ENCODE assay signal across 23 cellular contexts in genomic region chr11:74566386-74566960, GRCh38. TPM values are rescaled to one million over a fixed set of nuclear protein-coding genes. Genes with fewer than 3 reads are reported as not detected.
DNase-seq lines count a peak whose midpoint lies in the region; ATAC-seq, FAIRE-seq and TF ChIP-seq lines count a peak whose summit lies in the region.
"Had no signal": no experiment of that assay in that cellular context is flagged by ENCODE, and none has a peak within 500 bp of the region (broad histone marks: within the 10 kb centered on the region; RNA-seq: fewer than 3 reads in every experiment).

No MANE protein-coding gene starts in this region.

- no peaks in the 10 kb centered on the region for H3K79me2 ChIP-seq in HepG2 (ENCODE audit: insufficient read depth, low read length)

- peaks cover 42% of the 10 kb centered on the region for H3K4me1 Mint-ChIP-seq in Calu3 (ENCODE audit: low read depth, unreplicated experiment)
- H3K4me1 Mint-ChIP-seq in activated naive CD8-positive, alpha-beta T cell treated with anti-CD3 and anti-CD28 coated beads for 36 hours, result no peaks in the 10 kb centered on the region

- TF ChIP-seq CTCF in Calu3 (IDR thresholded peaks at IDR 0.05; ENCODE audit: unreplicated experiment) (no peak), body of pancreas (IDR thresholded peaks at IDR 0.05) (no peak), HepG2 (CRISPR knock-in tag; IDR thresholded peaks at IDR 0.05) (no peak), ovary (IDR thresholded peaks at IDR 0.05) (no peak)

- intact Hi-C loops in Calu3 (cut with micrococcal nuclease; ENCODE audit: unreplicated experiment) (no loop called here), body of pancreas (cut with DNase I) (no loop called here), HepG2 (cut with micrococcal nuclease; ENCODE audit: unreplicated experiment) (no loop called here), ovary (cut with DNase I) (loop anchor here in 1 of 4 donors (10.0 kb wide), 1 partner anchor 112 kb away; no protein-coding TSS in a partner anchor), left cardiac atrium (cut with DNase I) (no loop called here)

- no peak for TF ChIP-seq RAD21 in HepG2 (CRISPR knock-in tag; IDR thresholded peaks at IDR 0.05)

- H4K20me1 ChIP-seq in HepG2 (ENCODE audit: insufficient read depth, low read length), result no peaks in the 10 kb centered on the region
- H4K20me1 ChIP-seq: BLaER1 had no signal

- peak overlapping the region; percentile 39 for H3K27ac Mint-ChIP-seq in Calu3 (ENCODE audit: unreplicated experiment)
- no peak overlapping the region for H3K27ac Mint-ChIP-seq in activated naive CD8-positive, alpha-beta T cell treated with anti-CD3 and anti-CD28 coated beads for 36 hours
- H3K27ac Mint-ChIP-seq: CD8-positive, alpha-beta T cell had no signal

- H3K27me3 Mint-ChIP-seq in Calu3 (ENCODE audit: unreplicated experiment), result no peaks in the 10 kb centered on the region
- no peaks in the 10 kb centered on the region for H3K27me3 Mint-ChIP-seq in activated naive CD8-positive, alpha-beta T cell treated with anti-CD3 and anti-CD28 coated beads for 36 hours

- CTCF ChIA-PET in Calu3 (lab: Charles Lee) (interaction anchor here (0.7 to 2.1 kb wide), 10 partner anchors 20 to 242 kb away, joined by 3 to 12 read pairs (median 5); partner anchors contain the start of gene LIPT2), HepG2 (lab: Yijun Ruan, JAX; ENCODE audit: low intra/inter-chr PET ratio, low total read pairs) (no interaction called here)

- in situ Hi-C loops in HepG2 (cut with HindIII; ENCODE audit: extremely low pct_ligation_motif_present, low pct_unique_long_range_greater_than_20kb), result no loop called here

- H3K4me3 ChIP-seq in body of pancreas (no peak overlapping the region), HepG2 (replicated peaks in 1 of 3; ENCODE audit: insufficient read depth in 1 of 3, low read depth in 2 of 3, low read length in 3 of 3) (no peak overlapping the region; a peak in 1 of 6 replicates), ovary (no peak overlapping the region)
- H3K4me3 ChIP-seq: BLaER1, GM12878, MG63 had no signal

- POLR2A ChIA-PET in HepG2 (lab: Yijun Ruan, JAX), result no interaction called here

- H3K27ac ChIP-seq in body of pancreas (peak overlapping the region in 3 of 4 donors; percentile 37 to 75 (median 70)), HepG2 (ENCODE audit: extremely low read length, insufficient read depth, low read length) (no peak overlapping the region), ovary (no peak overlapping the region)
- H3K27ac ChIP-seq: BLaER1 had no signal

- H3K4me1 ChIP-seq in body of pancreas (peaks cover 52% of the 10 kb centered on the region), HepG2 (ENCODE audit: insufficient read depth, low read length) (peaks cover 29% of the 10 kb centered on the region), ovary (ENCODE audit: insufficient read depth) (no peaks in the 10 kb centered on the region)
- H3K4me1 ChIP-seq: BLaER1 had no signal

- DNase-seq in Calu3, result peak; percentile 12
- DNase-seq in body of pancreas, result peak; percentile 38 to 65 (median 48)
- no peak for DNase-seq in HepG2 (ENCODE audit: low spot score)
- DNase-seq in renal cortical epithelial cell (ENCODE audit: low read depth), result peak; percentile 66
- no peak for DNase-seq in activated naive CD8-positive, alpha-beta T cell treated with anti-CD3 and anti-CD28 coated beads for 36 hours
- no peak for DNase-seq in ovary
- DNase-seq in left cardiac atrium, result no peak
- DNase-seq: 8988T; CD8-positive, alpha-beta T cell; DND-41; Karpas-422; MG63; NCI-H1092; NCI-H146; NCI-H2081; NCI-H526; OCI-M1; SIG-M5 had no signal

- no peak overlapping the region for H3K4me3 Mint-ChIP-seq in Calu3 (ENCODE audit: low read depth, unreplicated experiment)
- H3K4me3 Mint-ChIP-seq in activated naive CD8-positive, alpha-beta T cell treated with anti-CD3 and anti-CD28 coated beads for 36 hours, result no peak overlapping the region
- H3K4me3 Mint-ChIP-seq: CD8-positive, alpha-beta T cell had no signal

- H3K9me3 Mint-ChIP-seq in Calu3 (ENCODE audit: low read depth, unreplicated experiment), result peaks cover 2% of the 10 kb centered on the region
- peaks cover 2% of the 10 kb centered on the region for H3K9me3 Mint-ChIP-seq in activated naive CD8-positive, alpha-beta T cell treated with anti-CD3 and anti-CD28 coated beads for 36 hours

- H3K36me3 Mint-ChIP-seq in Calu3 (ENCODE audit: insufficient read depth, unreplicated experiment), result no peaks in the 10 kb centered on the region
- no peaks in the 10 kb centered on the region for H3K36me3 Mint-ChIP-seq in activated naive CD8-positive, alpha-beta T cell treated with anti-CD3 and anti-CD28 coated beads for 36 hours
- H3K36me3 Mint-ChIP-seq: CD8-positive, alpha-beta T cell had no signal

- no peak overlapping the region for H3K9ac ChIP-seq in HepG2 (ENCODE audit: insufficient read depth, low read depth, low read length)
- H3K9ac ChIP-seq: BLaER1 had no signal

- TF ChIP-seq EP300 in HepG2 (IDR thresholded peaks at IDR 0.05; ENCODE audit: low read depth in 2 of 2, low read length in 2 of 2) (no peak), HepG2 (CRISPR knock-in tag; IDR thresholded peaks at IDR 0.05; ENCODE audit: borderline replicate concordance) (no peak), ovary (IDR thresholded peaks at IDR 0.05) (no peak)

- no peaks in the 10 kb centered on the region for H3K27me3 ChIP-seq in body of pancreas
- H3K27me3 ChIP-seq in HepG2 (ENCODE audit: control insufficient read depth in 1 of 2, insufficient read depth in 2 of 2, low read length in 2 of 2), result peaks cover 0 to 2% of the 10 kb centered on the region in 2 experiments; a peak in 2 of 5 replicates
- no peaks in the 10 kb centered on the region for H3K27me3 ChIP-seq in ovary
- H3K27me3 ChIP-seq: BLaER1, MG63 had no signal

- BruUV-seq in Calu3 (replicated peaks; lab: Mats Ljungman, UMichigan) (no TSS peak), HepG2 (replicated peaks; lab: Mats Ljungman, UMichigan) (no TSS peak)

- H3K9me3 ChIP-seq in body of pancreas (no peaks in the 10 kb centered on the region), HepG2 (ENCODE audit: low read length) (peaks cover 5% of the 10 kb centered on the region; the same call in 1 of the 2 replicates), ovary (no peaks in the 10 kb centered on the region)
- H3K9me3 ChIP-seq: MG63 had no signal

- H3K36me3 ChIP-seq in body of pancreas (replicated peaks in 1 of 2; ENCODE audit: insufficient read depth in 1 of 2, low read depth in 2 of 2) (no peaks in the 10 kb centered on the region), HepG2 (replicated peaks in 1 of 2; ENCODE audit: control insufficient read depth in 1 of 2, insufficient read depth in 2 of 2, low read length in 2 of 2) (no peaks in the 10 kb centered on the region), ovary (no peaks in the 10 kb centered on the region)
- H3K36me3 ChIP-seq: BLaER1, MG63 had no signal

- ATAC-seq in body of pancreas, result peak; percentile 36
- ATAC-seq in HepG2, result no peak; the same call in 2 of the 3 replicates
- no peak for ATAC-seq in GM21825 (IDR thresholded peaks at IDR 0.05; ENCODE audit: unreplicated experiment)
- no peak for ATAC-seq in left cardiac atrium
- ATAC-seq: CD8-positive, alpha-beta T cell; GM12878 had no signal

- FAIRE-seq in HepG2 (lab: Jason Lieb, UNC), result no peak
- FAIRE-seq: D721Med, G401.6, GM12878 had no signal

- 17 to 33% methylated on average over 2 to 3 of the region's 3 CpGs for WGBS in body of pancreas, 2 donors
- WGBS in HepG2 (ENCODE audit: low lambda C conversion rate), result 29% methylated on average over 2 of the region's 3 CpGs
- 73 to 77% (median 74%) methylated on average over 3 of the region's 3 CpGs for WGBS in ovary, 3 donors

- peak overlapping the region; percentile 21; the same call in 1 of the 2 replicates for H3K4me2 ChIP-seq in HepG2 (ENCODE audit: low read depth, low read length)
- H3K4me2 ChIP-seq: BLaER1 had no signal

- no peak overlapping the region for H2AFZ ChIP-seq in HepG2 (ENCODE audit: low read length)

- TF ChIP-seq POLR2A in body of pancreas (IDR thresholded peaks at IDR 0.05) (no peak), HepG2 (IDR thresholded peaks at IDR 0.05; ENCODE audit: insufficient read depth in 1 of 2, low read depth in 2 of 2, low read length in 2 of 2) (no peak), ovary (IDR thresholded peaks at IDR 0.05) (no peak)

TF ChIP-seq in HepG2, 621 proteins besides CTCF, POLR2A, EP300 and RAD21 (continues in another document):
- no peak for TF ChIP-seq FOXA1 (IDR thresholded peaks at IDR 0.05)
- TF ChIP-seq FOXA1 (CRISPR knock-in tag; IDR thresholded peaks at IDR 0.05), result no peak
- TF ChIP-seq MYC (CRISPR knock-in tag; IDR thresholded peaks at IDR 0.05; ENCODE audit: borderline replicate concordance), result no peak
- no peak for TF ChIP-seq NRL (CRISPR knock-in tag; IDR thresholded peaks at IDR 0.05; ENCODE audit: borderline replicate concordance)

RNA-seq across cellular contexts. Expression of gene POLD3, which starts 25.9 kb away (rescaled TPM):
- total RNA-seq in Calu3 (2022) (25.1 and 26.0 TPM in 2 replicates), body of pancreas (10 to 100 TPM in 1 of 2 donors, 1 to 10 TPM in 1; 9.3 to 13.8 TPM), HepG2 (2016; rRNA removed; fragmentation: Illumina TruSeq; extraction: Trizol) (18.9 and 23.7 TPM in 2 replicates), renal cortical epithelial cell (7.3 and 13.4 TPM in 2 replicates), ovary (10 to 100 TPM in 6 of 7 donors, 1 to 10 TPM in 1; 8.5 to 19.0 (median 17.0) TPM), left cardiac atrium (1 to 10 TPM; 6.7 to 8.9 TPM)
- total RNA-seq in HepG2 (2016; cell fraction: cytosol; rRNA removed; fragmentation: Illumina TruSeq; extraction: Trizol; ENCODE audit: low read depth), result 4.0 and 4.8 TPM in 2 replicates
- 18.2 and 21.5 TPM in 2 replicates for total RNA-seq in HepG2 (2016; cell fraction: insoluble cytoplasmic fraction; rRNA removed; fragmentation: Illumina TruSeq; extraction: Trizol)
- 8.3 and 9.4 TPM in 2 replicates for total RNA-seq in HepG2 (2016; cell fraction: membrane; rRNA removed; fragmentation: Illumina TruSeq; extraction: Trizol)
- total RNA-seq in HepG2 (2016; cell fraction: nucleus; rRNA removed; fragmentation: Illumina TruSeq; extraction: Trizol), result 18.8 and 20.7 TPM in 2 replicates
- polyA plus RNA-seq in HepG2 (2011; rRNA removed) (5.1 and 6.3 TPM in 2 replicates), ovary (10 to 100 TPM in 1 of 2 donors, 1 to 10 TPM in 1; 8.2 to 17.1 TPM)
- 2.7 and 2.9 TPM in 2 replicates for polyA plus RNA-seq in HepG2 (2011; cell fraction: cytosol; rRNA removed)
- polyA plus RNA-seq in HepG2 (2011; cell fraction: nucleus; rRNA removed), result 4.1 and 4.3 TPM in 2 replicates
- 3.5 and 5.9 TPM in 2 replicates for polyA plus RNA-seq in HepG2 (2012)
- 1.4 and 1.8 TPM in 2 replicates for polyA plus RNA-seq in HepG2 (2016; cell fraction: cytosol; fragmentation: Illumina TruSeq; extraction: Trizol; ENCODE audit: low read depth)
- 18.6 and 19.5 TPM in 2 replicates for polyA plus RNA-seq in HepG2 (2016; cell fraction: insoluble cytoplasmic fraction; fragmentation: Illumina TruSeq; extraction: Trizol; ENCODE audit: low read depth)
- polyA plus RNA-seq in HepG2 (2016; cell fraction: membrane; fragmentation: Illumina TruSeq; extraction: Trizol; ENCODE audit: low read depth), result 3.6 and 4.0 TPM in 2 replicates
- 20.7 and 27.8 TPM in 2 replicates for polyA plus RNA-seq in HepG2 (2016; cell fraction: nucleus; fragmentation: Illumina TruSeq; extraction: Trizol; ENCODE audit: insufficient read depth, low read depth)
- polyA minus RNA-seq in HepG2 (2011; rRNA and poly(A)+ RNA removed; ENCODE audit: low replicate concordance), result 6.2 and 54.4 TPM in 2 replicates
- polyA minus RNA-seq in HepG2 (2011; cell fraction: cytosol; rRNA and poly(A)+ RNA removed), result 2.5 and 5.3 TPM in 2 replicates
- 8.5 and 9.9 TPM in 2 replicates for polyA minus RNA-seq in HepG2 (2011; cell fraction: nucleus; rRNA and poly(A)+ RNA removed)
- total RNA-seq in activated naive CD8-positive, alpha-beta T cell treated with anti-CD3 and anti-CD28 coated beads for 36 hours, result 10 to 100 TPM; 68.4 to 71.3 TPM

Comparison
In these comparisons a context has a peak if more than half of its experiments do, and no peak if none do; other contexts are left out.
1. DNase-seq: peak in Calu3 (single experiment), body of pancreas (4 of 4) and renal cortical epithelial cell (single experiment); none in HepG2 (single experiment), activated naive CD8-positive, alpha-beta T cell treated with anti-CD3 and anti-CD28 coated beads for 36 hours (single experiment), ovary (0 of 5) and left cardiac atrium (single experiment).
2. H3K27ac ChIP-seq: peak in body of pancreas (3 of 4); none in HepG2 (single experiment) and ovary (0 of 2).